ENCODE assay signal across 8 cellular contexts in genomic region chr10:15369642-15370211, GRCh38. TPM values are rescaled to one million over a fixed set of nuclear protein-coding genes. Genes with fewer than 3 reads are reported as not detected.
DNase-seq lines count a peak whose midpoint lies in the region; ATAC-seq and TF ChIP-seq lines count a peak whose summit lies in the region.

No MANE protein-coding gene starts in this region.

- H3K9ac ChIP-seq in ES-I3 (ENCODE audit: low read depth, low read length): peak overlapping the region; percentile 73
- H3K9ac ChIP-seq in SK-N-MC (ENCODE audit: insufficient read length): peak overlapping the region; percentile 68

- H3K9me3 ChIP-seq in ES-I3 (ENCODE audit: control insufficient read depth, insufficient read depth, low read length) (no peaks in the 10 kb centered on the region), SK-N-MC (ENCODE audit: low read depth, low read length) (no peaks in the 10 kb centered on the region)

- no peak overlapping the region for H3K27ac ChIP-seq in SK-N-MC
- H3K27ac ChIP-seq in RWPE1: no peak overlapping the region

- H3K36me3 ChIP-seq in ES-I3 (ENCODE audit: insufficient read depth, low read length) (no peaks in the 10 kb centered on the region), SK-N-MC (ENCODE audit: insufficient read depth, low read length) (no peaks in the 10 kb centered on the region)

- TF ChIP-seq CTCF in RWPE1 (conservative IDR thresholded peaks at IDR 0.05; ENCODE audit: low read depth): no peak

- peaks cover 5 to 11% (median 7%) of the 10 kb centered on the region in 4 donors for H3K4me1 Mint-ChIP-seq in naive thymus-derived CD8-positive, alpha-beta T cell

- CTCF ChIA-PET in RWPE1 (lab: Yijun Ruan, JAX): no interaction called here

- H3K36me3 Mint-ChIP-seq in naive thymus-derived CD8-positive, alpha-beta T cell: no peaks in the 10 kb centered on the region

- H3K4me3 Mint-ChIP-seq in naive thymus-derived CD8-positive, alpha-beta T cell: peak overlapping the region; percentile 75 to 86 (median 82)

- no peak for TF ChIP-seq POLR2A in erythroblast (IDR thresholded peaks at IDR 0.05; ENCODE audit: low read length)

- peak overlapping the region; percentile 74 for H3K4me3 ChIP-seq in SK-N-MC

- no peak for ATAC-seq in naive thymus-derived CD8-positive, alpha-beta T cell
- no peak for ATAC-seq in HG03439 (IDR thresholded peaks at IDR 0.05; ENCODE audit: unreplicated experiment)

- peaks cover 10 to 46% (median 26%) of the 10 kb centered on the region in 5 donors for H3K27me3 Mint-ChIP-seq in naive thymus-derived CD8-positive, alpha-beta T cell

- DNase-seq in SK-N-MC (ENCODE audit: low read depth, low spot score) (no peak), erythroblast (lab: John Stamatoyannopoulos, UW) (peak; percentile 22 to 35), NK-92 (lab: John Stamatoyannopoulos, UW; ENCODE audit: unreplicated experiment) (no peak), NCI-H2196 treated with DMSO at 0.1 percent for 48 hours (lab: John Stamatoyannopoulos, UW; ENCODE audit: unreplicated experiment) (no peak), RWPE1 (ENCODE audit: low spot score) (no peak)
- peak in 3 of 10 donors; percentile 5 to 9 (median 5) for DNase-seq in naive thymus-derived CD8-positive, alpha-beta T cell

- H3K4me1 ChIP-seq in ES-I3 (ENCODE audit: insufficient read depth, low read length): peaks cover 10% of the 10 kb centered on the region

- POLR2A ChIA-PET in naive thymus-derived CD8-positive, alpha-beta T cell (lab: Charles Lee): interaction anchor here (0.7 to 1.6 kb wide), 6 partner anchors 9 to 206 kb away, joined by 3 to 7 read pairs (median 4); partner anchors contain the start of gene NMT2
- POLR2A ChIA-PET in RWPE1 (lab: Yijun Ruan, JAX; ENCODE audit: low non-redundant PET): no interaction called here

- peak overlapping the region in 8 of 10 donors; percentile 9 to 84 (median 70) for H3K27ac Mint-ChIP-seq in naive thymus-derived CD8-positive, alpha-beta T cell

- H3K9me3 Mint-ChIP-seq in naive thymus-derived CD8-positive, alpha-beta T cell: no peaks in the 10 kb centered on the region

RNA-seq across cellular contexts. Expression of gene FAM171A1, which starts 1.4 kb away (rescaled TPM):
- 1 to 10 TPM; 6.1 to 6.9 TPM for total RNA-seq in naive thymus-derived CD8-positive, alpha-beta T cell
- 10 to 100 TPM; 12.9 to 16.0 (median 14.7) TPM for polyA plus RNA-seq in naive thymus-derived CD8-positive, alpha-beta T cell

Comparison
In these comparisons a context has a peak if more than half of its experiments do, and no peak if none do; other contexts are left out.
1. DNase-seq: peak in erythroblast (2 of 2); none in SK-N-MC (single experiment), NK-92 (single experiment), NCI-H2196 treated with DMSO at 0.1 percent for 48 hours (single experiment) and RWPE1 (single experiment).